Comparison of ENCODE assay signal across 13 cellular contexts in genomic region chr9:37511715-37512010, GRCh38. TPM values are rescaled to one million over a fixed set of nuclear protein-coding genes. Genes with fewer than 3 reads are reported as not detected.
A peak's percentile ranks its signal among the peaks of the same experiment; 100 is the strongest.
DNase-seq lines count a peak whose midpoint lies in the region; ATAC-seq and TF ChIP-seq lines count a peak whose summit lies in the region.
"Had no signal": no experiment of that assay in that cellular context is flagged by ENCODE, and none has a peak within 500 bp of the region (broad histone marks: within the 10 kb centered on the region; RNA-seq: fewer than 3 reads in every experiment).

No MANE protein-coding gene starts in this region.

- TF ChIP-seq CTCF in Calu3 (IDR thresholded peaks at IDR 0.05; ENCODE audit: unreplicated experiment) (no peak), Panc1 (IDR thresholded peaks at IDR 0.05) (no peak), endodermal cell (conservative IDR thresholded peaks at IDR 0.05) (no peak), progenitor cell of endocrine pancreas (IDR thresholded peaks at IDR 0.05; ENCODE audit: unreplicated experiment) (no peak)

- intact Hi-C loops in Calu3 (cut with micrococcal nuclease; ENCODE audit: unreplicated experiment) = no loop called here
- intact Hi-C loops in Panc1 (cut with micrococcal nuclease; ENCODE audit: unreplicated experiment) = no loop called here

- no peaks in the 10 kb centered on the region for H3K9me3 ChIP-seq in Panc1 (ENCODE audit: control insufficient read depth, insufficient read depth, low read depth, low read length)
- no peaks in the 10 kb centered on the region for H3K9me3 ChIP-seq in endodermal cell (ENCODE audit: control insufficient read depth, low read length)
- H3K9me3 ChIP-seq: MG63 had no signal

- no TSS peak for BruUV-seq in Calu3 (replicated peaks; lab: Mats Ljungman, UMichigan)
- BruUV-seq in Panc1 (replicated peaks; lab: Mats Ljungman, UMichigan) = no TSS peak

- H3K4me1 Mint-ChIP-seq in Calu3 (ENCODE audit: low read depth, unreplicated experiment) = no peaks in the 10 kb centered on the region
- no peaks in the 10 kb centered on the region for H3K4me1 Mint-ChIP-seq in endodermal cell
- H3K4me1 Mint-ChIP-seq in progenitor cell of endocrine pancreas (ENCODE audit: low read depth) = no peaks in the 10 kb centered on the region
- H3K4me1 Mint-ChIP-seq: IgD-negative memory B cell had no signal

- CTCF ChIA-PET in Calu3 (lab: Charles Lee) (no interaction called here), Panc1 (lab: Charles Lee) (interaction anchor here (0.6 to 0.7 kb wide), 2 partner anchors 30 to 65 kb away, joined by 3 to 18 read pairs; no protein-coding TSS in a partner anchor)

- H3K27me3 Mint-ChIP-seq in Calu3 (ENCODE audit: unreplicated experiment) (no peaks in the 10 kb centered on the region), endodermal cell (ENCODE audit: insufficient read depth) (no peaks in the 10 kb centered on the region), progenitor cell of endocrine pancreas (no peaks in the 10 kb centered on the region)
- H3K27me3 Mint-ChIP-seq: CD4-positive, alpha-beta T cell; IgD-negative memory B cell had no signal

- H3K27me3 ChIP-seq in Panc1 (ENCODE audit: control insufficient read depth, insufficient read depth, low read length) (no peaks in the 10 kb centered on the region), endodermal cell (ENCODE audit: control insufficient read depth, insufficient read depth, low read length, poor library complexity, severe bottlenecking) (no peaks in the 10 kb centered on the region)
- H3K27me3 ChIP-seq: MG63 had no signal

- DNase-seq in Calu3 (no peak), Panc1 (ENCODE audit: low read depth, low spot score) (no peak), endodermal cell (no peak), progenitor cell of endocrine pancreas (ENCODE audit: low spot score, unreplicated experiment) (no peak), NCI-H2029 treated with DMSO at 0.1 percent for 48 hours (lab: John Stamatoyannopoulos, UW) (no peak), NCI-H2227 treated with DMSO at 0.1 percent for 48 hours (lab: John Stamatoyannopoulos, UW) (no peak)
- DNase-seq: CD4-positive, alpha-beta T cell; Kasumi-1; NCI-H1048 had no signal

- in situ Hi-C loops in Panc1 (cut with HindIII; ENCODE audit: low pct_unique_long_range_greater_than_20kb, low sequenced_read_pairs) = no loop called here

- no peak overlapping the region for H3K9ac ChIP-seq in endodermal cell (ENCODE audit: extremely low read depth, low read length, poor library complexity, severe bottlenecking)

- 89 to 94% methylated on average over 5 to 6 of the region's 6 CpGs for WGBS in endodermal cell (ENCODE audit: insufficient coverage in 1 of 2, insufficient read length in 1 of 2), 2 experiments

- H3K9me3 Mint-ChIP-seq in Calu3 (ENCODE audit: low read depth, unreplicated experiment) = no peaks in the 10 kb centered on the region
- H3K9me3 Mint-ChIP-seq in endodermal cell = no peaks in the 10 kb centered on the region
- H3K9me3 Mint-ChIP-seq in progenitor cell of endocrine pancreas (ENCODE audit: low read depth) = no peaks in the 10 kb centered on the region
- H3K9me3 Mint-ChIP-seq: CD4-positive, alpha-beta T cell; GM23338; IgD-negative memory B cell had no signal

- ATAC-seq in Panc1 (0 out of 2 replicates have a peak, but pooled peaks have one; percentile 1), HG03354 (IDR thresholded peaks at IDR 0.05; ENCODE audit: poor library complexity, severe bottlenecking, unreplicated experiment) (no peak)

- H3K27ac Mint-ChIP-seq in Calu3 (ENCODE audit: unreplicated experiment) = peak overlapping the region; percentile 36
- H3K27ac Mint-ChIP-seq in endodermal cell = peak overlapping the region; percentile 58
- H3K27ac Mint-ChIP-seq in progenitor cell of endocrine pancreas = peak overlapping the region; percentile 50
- H3K27ac Mint-ChIP-seq: CD4-positive, alpha-beta T cell; GM23338 had no signal

- H3K4me3 ChIP-seq in Panc1 (ENCODE audit: low read depth in 2 of 2, low read length in 2 of 2) (no peak overlapping the region), endodermal cell (ENCODE audit: low read length) (no peak overlapping the region)
- H3K4me3 ChIP-seq: GM23338, MG63 had no signal

- no peaks in the 10 kb centered on the region for H3K4me1 ChIP-seq in Panc1 (ENCODE audit: control insufficient read depth, insufficient read depth, low read length)
- no peaks in the 10 kb centered on the region for H3K4me1 ChIP-seq in endodermal cell (ENCODE audit: control insufficient read depth, insufficient read depth, low read length)

- H3K36me3 ChIP-seq in Panc1 (ENCODE audit: control insufficient read depth, insufficient read depth, low read length) = no peaks in the 10 kb centered on the region
- H3K36me3 ChIP-seq in endodermal cell (ENCODE audit: control insufficient read depth, insufficient read depth, low read length) = peaks cover 30% of the 10 kb centered on the region

- H3K27ac ChIP-seq in Panc1 (ENCODE audit: low read length) (no peak overlapping the region), endodermal cell (ENCODE audit: low read depth, low read length) (no peak overlapping the region)

- H3K36me3 Mint-ChIP-seq in Calu3 (ENCODE audit: insufficient read depth, unreplicated experiment) (peaks cover 3% of the 10 kb centered on the region), endodermal cell (ENCODE audit: low read depth) (peaks cover 42% of the 10 kb centered on the region), progenitor cell of endocrine pancreas (ENCODE audit: insufficient read depth) (peaks cover 5% of the 10 kb centered on the region)

- H3K4me3 Mint-ChIP-seq in Calu3 (ENCODE audit: low read depth, unreplicated experiment) (no peak overlapping the region), endodermal cell (no peak overlapping the region), progenitor cell of endocrine pancreas (ENCODE audit: low read depth) (no peak overlapping the region)
- H3K4me3 Mint-ChIP-seq: CD4-positive, alpha-beta T cell; GM23338; IgD-negative memory B cell had no signal

- POLR2A ChIA-PET in Panc1 (lab: Charles Lee) = interaction anchor here (1.0 kb wide), 1 partner anchor 24 kb away, joined by 3 read pairs; no protein-coding TSS in a partner anchor

RNA-seq across cellular contexts. Expression of gene POLR1E, which starts 25.9 kb away (rescaled TPM):
- total RNA-seq in Calu3 (2022) (11.9 and 12.5 TPM in 2 replicates), Panc1 (2021; ENCODE audit: unreplicated experiment) (93.8 TPM), endodermal cell (10 to 100 TPM; 23.5 to 25.2 TPM), progenitor cell of endocrine pancreas (22.2 and 22.4 TPM in 2 replicates)
- polyA plus RNA-seq in Panc1 (2012; ENCODE audit: insufficient read length) = 56.8 TPM
- 22.3 TPM for polyA plus RNA-seq in endodermal cell (2013, experiment 1 of 2)
- polyA plus RNA-seq in endodermal cell (2013, experiment 2 of 2) = 21.5 TPM

RNA-seq across cellular contexts. Expression of gene ZBTB5, which starts 46.4 kb away (rescaled TPM):
- 4.7 and 5.3 TPM in 2 replicates for total RNA-seq in Calu3 (2022)
- total RNA-seq in Panc1 (2021; ENCODE audit: unreplicated experiment) = 30.6 TPM
- polyA plus RNA-seq in Panc1 (2012; ENCODE audit: insufficient read length) = 17.1 TPM
- total RNA-seq in endodermal cell = 10 to 100 TPM; 12.5 to 19.4 TPM
- polyA plus RNA-seq in endodermal cell (2013, experiment 1 of 2) = 26.2 TPM
- polyA plus RNA-seq in endodermal cell (2013, experiment 2 of 2) = 25.8 TPM
- 21.2 and 21.8 TPM in 2 replicates for total RNA-seq in progenitor cell of endocrine pancreas
